In the genomic region with DNA sequence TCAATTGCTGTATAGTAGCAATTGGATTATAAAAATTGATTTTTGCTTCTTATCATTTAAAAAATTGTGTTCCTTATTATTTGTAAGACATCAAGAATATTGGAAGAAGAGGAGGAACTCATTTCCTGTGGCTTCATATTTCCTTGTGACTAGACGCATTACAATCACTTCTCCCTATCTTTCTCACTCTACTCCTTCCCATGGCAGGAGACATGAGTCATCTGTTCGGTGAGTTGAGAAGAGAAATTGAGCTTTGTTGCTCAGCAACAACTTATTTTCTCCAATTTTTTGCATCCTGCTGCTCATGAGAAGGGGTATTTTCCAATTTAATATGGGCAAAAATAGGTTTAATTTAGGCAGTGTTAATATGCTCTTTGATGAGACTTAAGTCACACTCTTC, we compare ENCODE assay signal across 20 cellular contexts.
DNase-seq lines count a peak whose midpoint lies in the region; ATAC-seq, FAIRE-seq and TF ChIP-seq lines count a peak whose summit lies in the region.
"Had no signal": no experiment of that assay in that cellular context is flagged by ENCODE, and none has a peak within 500 bp of the region (broad histone marks: within the 10 kb centered on the region; RNA-seq: fewer than 3 reads in every experiment).

No MANE protein-coding gene starts in this region.

- no peaks in the 10 kb centered on the region for H3K36me3 ChIP-seq in bronchial epithelial cell (ENCODE audit: control insufficient read depth, insufficient read depth, low read length)
- H3K36me3 ChIP-seq: colonic mucosa, pancreas had no signal

- no peak overlapping the region for H3K4me3 ChIP-seq in bronchial epithelial cell (ENCODE audit: low read depth, low read length)
- H3K4me3 ChIP-seq: colonic mucosa, lung, pancreas had no signal

- no peak for ATAC-seq in GM19452 (IDR thresholded peaks at IDR 0.05; ENCODE audit: unreplicated experiment)
- no peak for ATAC-seq in HG02938 (IDR thresholded peaks at IDR 0.05; ENCODE audit: unreplicated experiment)
- ATAC-seq: pancreas, sciatic nerve had no signal

- no peaks in the 10 kb centered on the region for H3K27me3 ChIP-seq in bronchial epithelial cell (ENCODE audit: control insufficient read depth, insufficient read depth, low read length)
- H3K27me3 ChIP-seq: colonic mucosa, pancreas had no signal

- peak; percentile 2 for DNase-seq in CMK (ENCODE audit: low read depth)
- DNase-seq in HTR-8/SVneo (ENCODE audit: insufficient read length, low spot score), result peak; percentile 14
- DNase-seq in bronchial epithelial cell (ENCODE audit: low read depth), result peak; percentile 15
- peak; percentile 79 for DNase-seq in kidney tubule cell (ENCODE audit: low spot score)
- DNase-seq in NCI-H2029 treated with DMSO at 0.1 percent for 48 hours (lab: John Stamatoyannopoulos, UW), result no peak
- DNase-seq in DMS153 treated with DMSO at 0.1 percent for 48 hours (lab: John Stamatoyannopoulos, UW; ENCODE audit: unreplicated experiment), result no peak
- DNase-seq: activated CD4-positive, alpha-beta T cell treated with anti-CD3 and anti-CD28 coated beads, Interleukin-2, amount 50 U/mL, for 4 hours; activated T-cell treated with anti-CD3 and anti-CD28 coated beads for 4 hours; colonic mucosa; DMS153; GOT3; naive B cell; NCI-H187 treated with DMSO at 0.1 percent for 48 hours; NCI-H345; pancreas had no signal

- FAIRE-seq in HTR-8/SVneo (lab: Jason Lieb, UNC), result no peak
- no peak for FAIRE-seq in bronchial epithelial cell (lab: Jason Lieb, UNC)
- FAIRE-seq: islet of Langerhans, pancreas had no signal

- no peak for TF ChIP-seq CTCF in bronchial epithelial cell (IDR thresholded peaks at IDR 0.05; ENCODE audit: insufficient read depth, low read length, severe bottlenecking)

Comparison
In these comparisons a context has a peak if more than half of its experiments do, and no peak if none do; other contexts are left out.
1. DNase-seq: peak in CMK (single experiment), HTR-8/SVneo (single experiment), bronchial epithelial cell (single experiment) and kidney tubule cell (single experiment); none in NCI-H2029 treated with DMSO at 0.1 percent for 48 hours (single experiment) and DMS153 treated with DMSO at 0.1 percent for 48 hours (single experiment).